In the genomic region with DNA sequence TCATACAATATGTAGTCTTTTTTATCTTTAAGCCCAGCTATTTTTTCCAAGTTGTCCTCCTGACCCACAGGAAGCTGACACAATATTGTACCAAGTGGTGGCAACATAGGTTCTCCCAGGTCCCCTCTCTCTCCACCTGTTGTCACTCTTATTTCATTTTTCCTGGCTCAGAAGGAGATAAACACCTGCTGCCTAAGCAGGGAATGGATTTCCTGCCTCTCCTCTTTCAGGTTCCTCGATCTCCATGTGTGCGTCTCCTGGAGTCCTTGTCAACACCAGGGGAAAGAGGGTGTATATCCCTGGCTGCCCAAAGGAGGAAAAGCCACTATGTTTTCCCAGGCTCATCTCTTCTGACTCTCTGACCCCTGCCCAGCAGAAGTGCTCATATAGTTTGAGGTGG, we compare ENCODE assay signal across 1 cellular context.
TF ChIP-seq lines count a peak whose summit lies in the region.

No MANE protein-coding gene starts in this region.

TF ChIP-seq in HEK293, 187 proteins besides CTCF, POLR2A, EP300 and RAD21 (continued from another document):
- TF ChIP-seq, protein P1, sequence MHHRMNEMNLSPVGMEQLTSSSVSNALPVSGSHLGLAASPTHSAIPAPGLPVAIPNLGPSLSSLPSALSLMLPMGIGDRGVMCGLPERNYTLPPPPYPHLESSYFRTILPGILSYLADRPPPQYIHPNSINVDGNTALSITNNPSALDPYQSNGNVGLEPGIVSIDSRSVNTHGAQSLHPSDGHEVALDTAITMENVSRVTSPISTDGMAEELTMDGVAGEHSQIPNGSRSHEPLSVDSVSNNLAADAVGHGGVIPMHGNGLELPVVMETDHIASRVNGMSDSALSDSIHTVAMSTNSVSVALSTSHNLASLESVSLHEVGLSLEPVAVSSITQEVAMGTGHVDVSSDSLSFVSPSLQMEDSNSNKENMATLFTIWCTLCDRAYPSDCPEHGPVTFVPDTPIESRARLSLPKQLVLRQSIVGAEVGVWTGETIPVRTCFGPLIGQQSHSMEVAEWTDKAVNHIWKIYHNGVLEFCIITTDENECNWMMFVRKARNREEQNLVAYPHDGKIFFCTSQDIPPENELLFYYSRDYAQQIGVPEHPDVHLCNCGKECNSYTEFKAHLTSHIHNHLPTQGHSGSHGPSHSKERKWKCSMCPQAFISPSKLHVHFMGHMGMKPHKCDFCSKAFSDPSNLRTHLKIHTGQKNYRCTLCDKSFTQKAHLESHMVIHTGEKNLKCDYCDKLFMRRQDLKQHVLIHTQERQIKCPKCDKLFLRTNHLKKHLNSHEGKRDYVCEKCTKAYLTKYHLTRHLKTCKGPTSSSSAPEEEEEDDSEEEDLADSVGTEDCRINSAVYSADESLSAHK (tag by site-specific recombination; IDR thresholded peaks at IDR 0.05), result no peak
- no peak for TF ChIP-seq ZNF510 (tag by site-specific recombination; IDR thresholded peaks at IDR 0.05; ENCODE audit: insufficient replicate concordance)
- TF ChIP-seq, protein P2, sequence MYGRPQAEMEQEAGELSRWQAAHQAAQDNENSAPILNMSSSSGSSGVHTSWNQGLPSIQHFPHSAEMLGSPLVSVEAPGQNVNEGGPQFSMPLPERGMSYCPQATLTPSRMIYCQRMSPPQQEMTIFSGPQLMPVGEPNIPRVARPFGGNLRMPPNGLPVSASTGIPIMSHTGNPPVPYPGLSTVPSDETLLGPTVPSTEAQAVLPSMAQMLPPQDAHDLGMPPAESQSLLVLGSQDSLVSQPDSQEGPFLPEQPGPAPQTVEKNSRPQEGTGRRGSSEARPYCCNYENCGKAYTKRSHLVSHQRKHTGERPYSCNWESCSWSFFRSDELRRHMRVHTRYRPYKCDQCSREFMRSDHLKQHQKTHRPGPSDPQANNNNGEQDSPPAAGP (tag by site-specific recombination; IDR thresholded peaks at IDR 0.05), result no peak
- no peak for TF ChIP-seq ZNF701 (tag by site-specific recombination; IDR thresholded peaks at IDR 0.05)
- TF ChIP-seq, protein P3, sequence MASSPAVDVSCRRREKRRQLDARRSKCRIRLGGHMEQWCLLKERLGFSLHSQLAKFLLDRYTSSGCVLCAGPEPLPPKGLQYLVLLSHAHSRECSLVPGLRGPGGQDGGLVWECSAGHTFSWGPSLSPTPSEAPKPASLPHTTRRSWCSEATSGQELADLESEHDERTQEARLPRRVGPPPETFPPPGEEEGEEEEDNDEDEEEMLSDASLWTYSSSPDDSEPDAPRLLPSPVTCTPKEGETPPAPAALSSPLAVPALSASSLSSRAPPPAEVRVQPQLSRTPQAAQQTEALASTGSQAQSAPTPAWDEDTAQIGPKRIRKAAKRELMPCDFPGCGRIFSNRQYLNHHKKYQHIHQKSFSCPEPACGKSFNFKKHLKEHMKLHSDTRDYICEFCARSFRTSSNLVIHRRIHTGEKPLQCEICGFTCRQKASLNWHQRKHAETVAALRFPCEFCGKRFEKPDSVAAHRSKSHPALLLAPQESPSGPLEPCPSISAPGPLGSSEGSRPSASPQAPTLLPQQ (tag by site-specific recombination; IDR thresholded peaks at IDR 0.05), result no peak
- peak; percentile 39; the same call in 1 of the 2 replicates for TF ChIP-seq SCRT2 (tag by site-specific recombination; IDR thresholded peaks at IDR 0.05)
- no peak for TF ChIP-seq ZNF626 (tag by site-specific recombination; IDR thresholded peaks at IDR 0.05)
- TF ChIP-seq MZF1 (tag by site-specific recombination; IDR thresholded peaks at IDR 0.05; ENCODE audit: borderline replicate concordance), result no peak
- TF ChIP-seq, protein P4, sequence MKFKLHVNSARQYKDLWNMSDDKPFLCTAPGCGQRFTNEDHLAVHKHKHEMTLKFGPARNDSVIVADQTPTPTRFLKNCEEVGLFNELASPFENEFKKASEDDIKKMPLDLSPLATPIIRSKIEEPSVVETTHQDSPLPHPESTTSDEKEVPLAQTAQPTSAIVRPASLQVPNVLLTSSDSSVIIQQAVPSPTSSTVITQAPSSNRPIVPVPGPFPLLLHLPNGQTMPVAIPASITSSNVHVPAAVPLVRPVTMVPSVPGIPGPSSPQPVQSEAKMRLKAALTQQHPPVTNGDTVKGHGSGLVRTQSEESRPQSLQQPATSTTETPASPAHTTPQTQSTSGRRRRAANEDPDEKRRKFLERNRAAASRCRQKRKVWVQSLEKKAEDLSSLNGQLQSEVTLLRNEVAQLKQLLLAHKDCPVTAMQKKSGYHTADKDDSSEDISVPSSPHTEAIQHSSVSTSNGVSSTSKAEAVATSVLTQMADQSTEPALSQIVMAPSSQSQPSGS (tag by site-specific recombination; IDR thresholded peaks at IDR 0.05; ENCODE audit: low read depth), result no peak
